8 cellular contexts compared by ENCODE assay signal in the genomic region with DNA sequence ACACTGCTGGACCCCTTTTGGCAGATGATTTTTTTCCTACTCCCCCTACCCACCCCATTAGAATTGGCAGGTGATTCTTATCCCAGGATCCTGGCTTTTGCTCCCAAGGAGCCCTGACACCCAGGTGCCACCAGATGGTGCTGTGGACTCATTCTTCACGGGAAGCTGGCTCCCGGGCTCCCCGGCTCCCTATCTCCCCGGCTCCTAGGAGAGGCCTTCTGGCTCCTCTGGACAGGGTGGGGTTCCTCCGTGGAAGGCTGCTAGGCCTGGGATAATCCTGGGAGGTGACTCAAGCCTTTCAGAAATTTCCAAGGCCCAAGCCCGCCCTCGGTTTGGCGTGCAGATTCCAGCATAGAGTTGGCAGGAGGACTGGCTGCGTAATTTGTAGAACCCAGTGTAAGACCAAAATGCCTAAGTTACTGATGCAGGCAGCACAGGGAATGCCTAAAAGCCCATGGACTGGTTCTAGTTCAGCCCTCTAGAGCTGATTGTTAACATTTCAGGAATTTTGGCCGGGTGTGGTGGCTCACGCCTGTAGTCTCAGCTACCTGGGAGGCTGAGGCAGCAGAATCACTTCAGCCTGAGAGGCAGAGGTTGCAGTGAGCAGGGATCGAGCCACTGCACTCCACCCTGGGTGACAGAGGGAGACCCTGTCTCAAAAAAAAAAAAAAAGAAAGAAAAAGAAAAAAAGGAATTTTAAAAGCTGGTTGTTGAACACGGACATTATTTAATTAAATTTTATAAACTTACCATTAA. TPM values are rescaled to one million over a fixed set of nuclear protein-coding genes. Genes with fewer than 3 reads are reported as not detected.
DNase-seq lines count a peak whose midpoint lies in the region; ATAC-seq, FAIRE-seq and TF ChIP-seq lines count a peak whose summit lies in the region.

No MANE protein-coding gene starts in this region.

- POLR2A ChIA-PET in HEK293 (lab: Yijun Ruan, JAX), result interaction anchor here (0.5 to 1.2 kb wide), 6 partner anchors 24 to 211 kb away, joined by 3 to 6 read pairs (median 3); a partner anchor contains a TSS
- POLR2A ChIA-PET in endothelial cell of umbilical vein (lab: Charles Lee), result interaction anchor here (1.0 kb wide), 1 partner anchor 65 kb away, joined by 3 read pairs; a partner anchor contains a TSS

- H3K36me3 Mint-ChIP-seq in activated CD8-positive, alpha-beta memory T cell treated with anti-CD3 and anti-CD28 coated beads, Interleukin-2, amount 10 ng/mL, durations not matched to agents 7 days and 5 days, result no peaks in the 10 kb centered on the region

- no TSS peak for BruUV-seq in endothelial cell of umbilical vein (replicated peaks; lab: Mats Ljungman, UMichigan)

- H3K36me3 ChIP-seq in BE2C, result no peaks in the 10 kb centered on the region
- H3K36me3 ChIP-seq in HEK293 (ENCODE audit: control insufficient read depth in 2 of 2, insufficient read depth in 1 of 2, low read length in 2 of 2), result no peaks in the 10 kb centered on the region
- no peaks in the 10 kb centered on the region for H3K36me3 ChIP-seq in endothelial cell of umbilical vein (ENCODE audit: control insufficient read depth in 2 of 2, extremely low read depth in 1 of 2, insufficient read depth in 2 of 2, low read length in 2 of 2)
- H3K36me3 ChIP-seq in mesodermal cell (ENCODE audit: control insufficient read depth, insufficient read depth, low read length), result no peaks in the 10 kb centered on the region

- H3K9me3 ChIP-seq in BE2C (no peaks in the 10 kb centered on the region), HEK293 (ENCODE audit: control insufficient read depth, insufficient read depth, low read depth, low read length) (no peaks in the 10 kb centered on the region), endothelial cell of umbilical vein (replicated peaks; ENCODE audit: control insufficient read depth, insufficient read depth, low read length) (no peaks in the 10 kb centered on the region), mesodermal cell (ENCODE audit: control insufficient read depth, low read length) (peaks cover 5% of the 10 kb centered on the region)

- no peak overlapping the region for H3K4me2 ChIP-seq in endothelial cell of umbilical vein (ENCODE audit: insufficient read depth, low read length)

- no peaks in the 10 kb centered on the region for H3K4me1 Mint-ChIP-seq in activated CD8-positive, alpha-beta memory T cell treated with anti-CD3 and anti-CD28 coated beads, Interleukin-2, amount 10 ng/mL, durations not matched to agents 7 days and 5 days

- H3K4me1 ChIP-seq in BE2C, result no peaks in the 10 kb centered on the region
- no peaks in the 10 kb centered on the region for H3K4me1 ChIP-seq in HEK293 (ENCODE audit: control insufficient read depth, insufficient read depth, low read length)
- no peaks in the 10 kb centered on the region for H3K4me1 ChIP-seq in endothelial cell of umbilical vein (ENCODE audit: control insufficient read depth, extremely low read depth, insufficient read depth, low read length)
- H3K4me1 ChIP-seq in mesodermal cell (ENCODE audit: control insufficient read depth, insufficient read depth, low read length, poor library complexity, severe bottlenecking), result peaks cover 3% of the 10 kb centered on the region

- ATAC-seq in activated CD8-positive, alpha-beta memory T cell treated with anti-CD3 and anti-CD28 coated beads, Interleukin-2, amount 10 ng/mL, durations not matched to agents 7 days and 5 days, result peak; percentile 78
- no peak for ATAC-seq in HG02623 (IDR thresholded peaks at IDR 0.05; ENCODE audit: unreplicated experiment)

- TF ChIP-seq CTCF in BE2C (IDR thresholded peaks at IDR 0.05; ENCODE audit: low read depth, low read length) (peak; percentile 82), HEK293 (tag by site-specific recombination; IDR thresholded peaks at IDR 0.05) (peak; percentile 81), endothelial cell of umbilical vein (IDR thresholded peaks at IDR 0.05; ENCODE audit: extremely low read depth in 1 of 2, insufficient read depth in 1 of 2, low read depth in 1 of 2, low read length in 2 of 2) (peak; percentile 88 to 90)

- no peak for TF ChIP-seq POLR2A in endothelial cell of umbilical vein (IDR thresholded peaks at IDR 0.05; ENCODE audit: low read depth, low read length)

- no peaks in the 10 kb centered on the region for H3K9me1 ChIP-seq in endothelial cell of umbilical vein (replicated peaks; ENCODE audit: control insufficient read depth, extremely low read depth, insufficient read depth, low read length)

- CTCF ChIA-PET in HEK293 (lab: Yijun Ruan, JAX), result interaction anchor here (0.5 to 5.6 kb wide), 33 partner anchors 11 to 1213 kb away, joined by 3 to 105 read pairs (median 3); no protein-coding TSS in a partner anchor
- CTCF ChIA-PET in activated CD8-positive, alpha-beta memory T cell treated with anti-CD3 and anti-CD28 coated beads, Interleukin-2, amount 10 ng/mL, durations not matched to agents 7 days and 5 days (lab: Charles Lee), result interaction anchor here (0.7 to 3.6 kb wide), 32 partner anchors 10 to 897 kb away, joined by 3 to 32 read pairs (median 4); a partner anchor contains a TSS
- CTCF ChIA-PET in endothelial cell of umbilical vein (lab: Charles Lee), result interaction anchor here (0.6 to 7.0 kb wide), 40 partner anchors 8 to 686 kb away, joined by 3 to 64 read pairs (median 4); a partner anchor contains a TSS

- intact Hi-C loops in endothelial cell of umbilical vein (cut with micrococcal nuclease), result loop anchor here (1.0 to 2.0 kb wide), 4 partner anchors 13 to 472 kb away; no protein-coding TSS in a partner anchor

- H4K20me1 ChIP-seq in endothelial cell of umbilical vein (replicated peaks; ENCODE audit: control insufficient read depth, extremely low read depth, insufficient read depth, low read length), result no peaks in the 10 kb centered on the region

- no peaks in the 10 kb centered on the region for H3K9me3 Mint-ChIP-seq in activated CD8-positive, alpha-beta memory T cell treated with anti-CD3 and anti-CD28 coated beads, Interleukin-2, amount 10 ng/mL, durations not matched to agents 7 days and 5 days (ENCODE audit: low read depth)

- H3K79me2 ChIP-seq in endothelial cell of umbilical vein (ENCODE audit: control insufficient read depth, insufficient read depth, low read length), result no peaks in the 10 kb centered on the region

- H3K27me3 Mint-ChIP-seq in activated CD8-positive, alpha-beta memory T cell treated with anti-CD3 and anti-CD28 coated beads, Interleukin-2, amount 10 ng/mL, durations not matched to agents 7 days and 5 days, result no peaks in the 10 kb centered on the region

- peak; percentile 77 for DNase-seq in BE2C
- DNase-seq in NCI-H748 (lab: John Stamatoyannopoulos, UW; ENCODE audit: unreplicated experiment), result peak; percentile 65
- peak; percentile 63 for DNase-seq in activated CD8-positive, alpha-beta memory T cell treated with anti-CD3 and anti-CD28 coated beads, Interleukin-2, amount 10 ng/mL, durations not matched to agents 7 days and 5 days
- peak; percentile 65 for DNase-seq in endothelial cell of umbilical vein (ENCODE audit: low read depth, low spot score)
- peak; percentile 27 for DNase-seq in stimulated activated CD8-positive, alpha-beta memory T cell treated with anti-CD3 and anti-CD28 coated beads, Interleukin-15, amount 100 ng/mL, for 1 hour (ENCODE audit: low read depth)

- peak overlapping the region; percentile 42 for H2AFZ ChIP-seq in endothelial cell of umbilical vein (ENCODE audit: low read depth, low read length)

- H3K27ac ChIP-seq in HEK293 (ENCODE audit: extremely low read depth, low read depth, low read length) (no peak overlapping the region), endothelial cell of umbilical vein (ENCODE audit: insufficient read depth, low read depth, low read length) (no peak overlapping the region), mesodermal cell (ENCODE audit: low read depth, low read length, severe bottlenecking) (peak overlapping the region; percentile 3)

- dilution Hi-C loops in endothelial cell of umbilical vein (cut with MboI; ENCODE audit: extremely low pct_ligation_motif_present, low sequenced_read_pairs), result no loop called here

- H3K27ac Mint-ChIP-seq in activated CD8-positive, alpha-beta memory T cell treated with anti-CD3 and anti-CD28 coated beads, Interleukin-2, amount 10 ng/mL, durations not matched to agents 7 days and 5 days, result no peak overlapping the region

- H3K4me3 Mint-ChIP-seq in activated CD8-positive, alpha-beta memory T cell treated with anti-CD3 and anti-CD28 coated beads, Interleukin-2, amount 10 ng/mL, durations not matched to agents 7 days and 5 days, result no peak overlapping the region

- H3K4me3 ChIP-seq in BE2C (ENCODE audit: low read depth, low read length), result no peak overlapping the region
- no peak overlapping the region for H3K4me3 ChIP-seq in HEK293 (ENCODE audit: low read depth, low read length)
- no peak overlapping the region for H3K4me3 ChIP-seq in endothelial cell of umbilical vein (replicated peaks in 1 of 3; ENCODE audit: insufficient read depth in 1 of 3, low read depth in 1 of 3, low read length in 3 of 3)
- H3K4me3 ChIP-seq in mesodermal cell (ENCODE audit: extremely low read depth, insufficient read depth, low read length, poor library complexity, severe bottlenecking), result no peak overlapping the region

- no peak overlapping the region for H3K9ac ChIP-seq in endothelial cell of umbilical vein (replicated peaks; ENCODE audit: extremely low read depth, insufficient read depth, low read length)

- WGBS in mesodermal cell (ENCODE audit: insufficient coverage in 2 of 2), 2 experiments, result 33 to 36% methylated on average over 10 to 11 of the region's 13 CpGs

- H3K27me3 ChIP-seq in BE2C, result no peaks in the 10 kb centered on the region
- H3K27me3 ChIP-seq in endothelial cell of umbilical vein (ENCODE audit: control insufficient read depth in 2 of 2, insufficient read depth in 2 of 2, low read length in 2 of 2), result no peaks in the 10 kb centered on the region

- FAIRE-seq in endothelial cell of umbilical vein (lab: Jason Lieb, UNC), result peak; percentile 92

RNA-seq across cellular contexts. Expression of a gene that starts 6.8 kb away (rescaled TPM):
- polyA plus RNA-seq in BE2C (2012; ENCODE audit: insufficient read depth, insufficient read length, low read depth), result 58.7 TPM
- total RNA-seq in activated CD8-positive, alpha-beta memory T cell treated with anti-CD3 and anti-CD28 coated beads, Interleukin-2, amount 10 ng/mL, durations not matched to agents 7 days and 5 days, result 10 to 100 TPM; 39.8 to 43.3 TPM
- total RNA-seq in endothelial cell of umbilical vein, result 64.6 and 64.8 TPM in 2 replicates
- polyA plus RNA-seq in endothelial cell of umbilical vein, result 40.7 and 44.3 TPM in 2 replicates
- polyA plus RNA-seq in endothelial cell of umbilical vein (2011; cell fraction: cytosol; rRNA removed), result 48.2 and 51.9 TPM in 2 replicates
- 114 and 117 TPM in 2 replicates for polyA plus RNA-seq in endothelial cell of umbilical vein (2011; cell fraction: nucleus; rRNA removed)
- polyA plus RNA-seq in endothelial cell of umbilical vein (2012), result 44.0 and 48.2 TPM in 2 replicates
- 59.4 and 69.0 TPM in 2 replicates for polyA minus RNA-seq in endothelial cell of umbilical vein
- 18.6 TPM for polyA minus RNA-seq in endothelial cell of umbilical vein (2011; cell fraction: cytosol; rRNA and poly(A)+ RNA removed)
- 60.1 and 72.5 TPM in 2 replicates for polyA minus RNA-seq in endothelial cell of umbilical vein (2011; cell fraction: nucleus; rRNA and poly(A)+ RNA removed)
- 57.5 TPM for polyA plus RNA-seq in mesodermal cell (2013, experiment 1 of 2)
- polyA plus RNA-seq in mesodermal cell (2013, experiment 2 of 2), result 52.9 TPM

RNA-seq across cellular contexts. Expression of a gene that starts 38.7 kb away (rescaled TPM):
- 0.85 TPM for polyA plus RNA-seq in BE2C (2012; ENCODE audit: insufficient read depth, insufficient read length, low read depth)
- total RNA-seq in activated CD8-positive, alpha-beta memory T cell treated with anti-CD3 and anti-CD28 coated beads, Interleukin-2, amount 10 ng/mL, durations not matched to agents 7 days and 5 days, result under 1 TPM; 0.70 TPM
- 0.42 and 1.1 TPM in 2 replicates for total RNA-seq in endothelial cell of umbilical vein
- polyA plus RNA-seq in endothelial cell of umbilical vein, result 0.48 and 0.65 TPM in 2 replicates
- polyA plus RNA-seq in endothelial cell of umbilical vein (2011; cell fraction: cytosol; rRNA removed), result 0.13 and 0.18 TPM in 2 replicates
- 1.1 and 7.1 TPM in 2 replicates for polyA plus RNA-seq in endothelial cell of umbilical vein (2011; cell fraction: nucleus; rRNA removed)
- polyA plus RNA-seq in endothelial cell of umbilical vein (2012), result 0.34 and 0.82 TPM in 2 replicates
- 0.62 and 0.90 TPM in 2 replicates for polyA minus RNA-seq in endothelial cell of umbilical vein
- polyA minus RNA-seq in endothelial cell of umbilical vein (2011; cell fraction: cytosol; rRNA and poly(A)+ RNA removed), result not detected
- 1.4 TPM in 1 of 2 replicates, not detected in the other for polyA minus RNA-seq in endothelial cell of umbilical vein (2011; cell fraction: nucleus; rRNA and poly(A)+ RNA removed)
- polyA plus RNA-seq in mesodermal cell (2013, experiment 1 of 2), result 0.63 TPM
- polyA plus RNA-seq in mesodermal cell (2013, experiment 2 of 2), result 1.3 TPM

RNA-seq across cellular contexts. Expression of a gene that starts 38.8 kb away (rescaled TPM):
- polyA plus RNA-seq in BE2C (2012; ENCODE audit: insufficient read depth, insufficient read length, low read depth), result 4.2 TPM
- total RNA-seq in activated CD8-positive, alpha-beta memory T cell treated with anti-CD3 and anti-CD28 coated beads, Interleukin-2, amount 10 ng/mL, durations not matched to agents 7 days and 5 days, result 1 to 10 TPM; 4.1 to 5.4 TPM
- total RNA-seq in endothelial cell of umbilical vein, result 8.6 and 11.6 TPM in 2 replicates
- 8.9 and 9.9 TPM in 2 replicates for polyA plus RNA-seq in endothelial cell of umbilical vein
- polyA plus RNA-seq in endothelial cell of umbilical vein (2011; cell fraction: cytosol; rRNA removed), result 0.68 and 2.0 TPM in 2 replicates
- 43.3 and 43.7 TPM in 2 replicates for polyA plus RNA-seq in endothelial cell of umbilical vein (2011; cell fraction: nucleus; rRNA removed)
- polyA plus RNA-seq in endothelial cell of umbilical vein (2012), result 1.9 and 2.4 TPM in 2 replicates
- 6.3 and 7.2 TPM in 2 replicates for polyA minus RNA-seq in endothelial cell of umbilical vein
- polyA minus RNA-seq in endothelial cell of umbilical vein (2011; cell fraction: cytosol; rRNA and poly(A)+ RNA removed), result 0.61 TPM
- polyA minus RNA-seq in endothelial cell of umbilical vein (2011; cell fraction: nucleus; rRNA and poly(A)+ RNA removed), result 11.2 and 15.7 TPM in 2 replicates
- polyA plus RNA-seq in mesodermal cell (2013, experiment 1 of 2), result 9.4 TPM
- polyA plus RNA-seq in mesodermal cell (2013, experiment 2 of 2), result 7.3 TPM

Comparison
In these comparisons a context has a peak if more than half of its experiments do, and no peak if none do; other contexts are left out.
1. DNase-seq: peak in every context shown above with its lines; median percentile 77 in BE2C; 65 in NCI-H748; 65 in endothelial cell of umbilical vein; 63 in activated CD8-positive, alpha-beta memory T cell treated with anti-CD3 and anti-CD28 coated beads, Interleukin-2, amount 10 ng/mL, durations not matched to agents 7 days and 5 days; 27 in stimulated activated CD8-positive, alpha-beta memory T cell treated with anti-CD3 and anti-CD28 coated beads, Interleukin-15, amount 100 ng/mL, for 1 hour.